ENCODE assay signal across 1 cellular context in the genomic region with DNA sequence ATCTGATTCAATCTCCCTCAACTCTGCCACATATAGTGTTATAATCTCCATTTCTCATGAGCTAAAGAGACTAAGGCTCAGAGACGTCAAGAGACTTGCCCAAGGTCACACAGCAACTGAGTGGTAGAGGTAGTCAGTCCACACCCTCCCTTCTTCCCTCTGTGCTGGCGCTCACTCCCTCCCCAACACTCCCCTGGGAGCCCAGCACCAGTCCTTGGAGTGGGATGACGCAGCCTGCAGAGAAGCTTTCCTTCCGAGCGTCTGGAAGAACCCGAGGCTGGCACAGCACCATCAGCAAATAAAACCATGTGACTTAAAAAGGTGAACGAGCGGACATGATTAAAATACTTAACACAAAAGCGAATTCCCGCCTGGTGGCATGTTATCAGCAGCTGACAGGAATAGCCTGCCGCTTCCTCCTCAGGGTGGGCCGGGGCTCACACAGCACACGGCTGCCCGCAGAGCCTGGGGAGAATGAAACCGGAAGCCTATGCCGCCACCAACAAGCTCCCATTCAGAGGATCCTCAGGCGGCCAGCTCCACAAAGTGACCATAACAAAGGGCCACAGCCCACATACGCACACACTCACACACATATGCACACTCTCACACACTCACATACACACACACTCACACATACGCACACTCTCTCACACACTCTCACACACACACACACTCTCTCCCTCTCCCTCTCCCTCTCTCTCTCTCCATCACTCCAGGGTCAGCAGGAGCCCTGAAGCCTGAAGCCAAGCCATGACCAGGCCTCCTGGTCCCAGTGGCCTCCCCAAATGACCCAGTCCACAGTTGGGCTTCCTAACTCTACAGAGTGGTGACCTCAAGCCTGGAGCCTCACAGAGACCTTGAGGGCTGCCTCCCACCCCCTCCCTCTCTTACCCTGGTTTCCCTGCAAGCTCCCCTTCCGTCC.
TF ChIP-seq lines count a peak whose summit lies in the region.

No MANE protein-coding gene starts in this region.

TF ChIP-seq in K562, 482 proteins besides CTCF, POLR2A, EP300 and RAD21 (continued from another document and continues in another):
- TF ChIP-seq, protein P1, sequence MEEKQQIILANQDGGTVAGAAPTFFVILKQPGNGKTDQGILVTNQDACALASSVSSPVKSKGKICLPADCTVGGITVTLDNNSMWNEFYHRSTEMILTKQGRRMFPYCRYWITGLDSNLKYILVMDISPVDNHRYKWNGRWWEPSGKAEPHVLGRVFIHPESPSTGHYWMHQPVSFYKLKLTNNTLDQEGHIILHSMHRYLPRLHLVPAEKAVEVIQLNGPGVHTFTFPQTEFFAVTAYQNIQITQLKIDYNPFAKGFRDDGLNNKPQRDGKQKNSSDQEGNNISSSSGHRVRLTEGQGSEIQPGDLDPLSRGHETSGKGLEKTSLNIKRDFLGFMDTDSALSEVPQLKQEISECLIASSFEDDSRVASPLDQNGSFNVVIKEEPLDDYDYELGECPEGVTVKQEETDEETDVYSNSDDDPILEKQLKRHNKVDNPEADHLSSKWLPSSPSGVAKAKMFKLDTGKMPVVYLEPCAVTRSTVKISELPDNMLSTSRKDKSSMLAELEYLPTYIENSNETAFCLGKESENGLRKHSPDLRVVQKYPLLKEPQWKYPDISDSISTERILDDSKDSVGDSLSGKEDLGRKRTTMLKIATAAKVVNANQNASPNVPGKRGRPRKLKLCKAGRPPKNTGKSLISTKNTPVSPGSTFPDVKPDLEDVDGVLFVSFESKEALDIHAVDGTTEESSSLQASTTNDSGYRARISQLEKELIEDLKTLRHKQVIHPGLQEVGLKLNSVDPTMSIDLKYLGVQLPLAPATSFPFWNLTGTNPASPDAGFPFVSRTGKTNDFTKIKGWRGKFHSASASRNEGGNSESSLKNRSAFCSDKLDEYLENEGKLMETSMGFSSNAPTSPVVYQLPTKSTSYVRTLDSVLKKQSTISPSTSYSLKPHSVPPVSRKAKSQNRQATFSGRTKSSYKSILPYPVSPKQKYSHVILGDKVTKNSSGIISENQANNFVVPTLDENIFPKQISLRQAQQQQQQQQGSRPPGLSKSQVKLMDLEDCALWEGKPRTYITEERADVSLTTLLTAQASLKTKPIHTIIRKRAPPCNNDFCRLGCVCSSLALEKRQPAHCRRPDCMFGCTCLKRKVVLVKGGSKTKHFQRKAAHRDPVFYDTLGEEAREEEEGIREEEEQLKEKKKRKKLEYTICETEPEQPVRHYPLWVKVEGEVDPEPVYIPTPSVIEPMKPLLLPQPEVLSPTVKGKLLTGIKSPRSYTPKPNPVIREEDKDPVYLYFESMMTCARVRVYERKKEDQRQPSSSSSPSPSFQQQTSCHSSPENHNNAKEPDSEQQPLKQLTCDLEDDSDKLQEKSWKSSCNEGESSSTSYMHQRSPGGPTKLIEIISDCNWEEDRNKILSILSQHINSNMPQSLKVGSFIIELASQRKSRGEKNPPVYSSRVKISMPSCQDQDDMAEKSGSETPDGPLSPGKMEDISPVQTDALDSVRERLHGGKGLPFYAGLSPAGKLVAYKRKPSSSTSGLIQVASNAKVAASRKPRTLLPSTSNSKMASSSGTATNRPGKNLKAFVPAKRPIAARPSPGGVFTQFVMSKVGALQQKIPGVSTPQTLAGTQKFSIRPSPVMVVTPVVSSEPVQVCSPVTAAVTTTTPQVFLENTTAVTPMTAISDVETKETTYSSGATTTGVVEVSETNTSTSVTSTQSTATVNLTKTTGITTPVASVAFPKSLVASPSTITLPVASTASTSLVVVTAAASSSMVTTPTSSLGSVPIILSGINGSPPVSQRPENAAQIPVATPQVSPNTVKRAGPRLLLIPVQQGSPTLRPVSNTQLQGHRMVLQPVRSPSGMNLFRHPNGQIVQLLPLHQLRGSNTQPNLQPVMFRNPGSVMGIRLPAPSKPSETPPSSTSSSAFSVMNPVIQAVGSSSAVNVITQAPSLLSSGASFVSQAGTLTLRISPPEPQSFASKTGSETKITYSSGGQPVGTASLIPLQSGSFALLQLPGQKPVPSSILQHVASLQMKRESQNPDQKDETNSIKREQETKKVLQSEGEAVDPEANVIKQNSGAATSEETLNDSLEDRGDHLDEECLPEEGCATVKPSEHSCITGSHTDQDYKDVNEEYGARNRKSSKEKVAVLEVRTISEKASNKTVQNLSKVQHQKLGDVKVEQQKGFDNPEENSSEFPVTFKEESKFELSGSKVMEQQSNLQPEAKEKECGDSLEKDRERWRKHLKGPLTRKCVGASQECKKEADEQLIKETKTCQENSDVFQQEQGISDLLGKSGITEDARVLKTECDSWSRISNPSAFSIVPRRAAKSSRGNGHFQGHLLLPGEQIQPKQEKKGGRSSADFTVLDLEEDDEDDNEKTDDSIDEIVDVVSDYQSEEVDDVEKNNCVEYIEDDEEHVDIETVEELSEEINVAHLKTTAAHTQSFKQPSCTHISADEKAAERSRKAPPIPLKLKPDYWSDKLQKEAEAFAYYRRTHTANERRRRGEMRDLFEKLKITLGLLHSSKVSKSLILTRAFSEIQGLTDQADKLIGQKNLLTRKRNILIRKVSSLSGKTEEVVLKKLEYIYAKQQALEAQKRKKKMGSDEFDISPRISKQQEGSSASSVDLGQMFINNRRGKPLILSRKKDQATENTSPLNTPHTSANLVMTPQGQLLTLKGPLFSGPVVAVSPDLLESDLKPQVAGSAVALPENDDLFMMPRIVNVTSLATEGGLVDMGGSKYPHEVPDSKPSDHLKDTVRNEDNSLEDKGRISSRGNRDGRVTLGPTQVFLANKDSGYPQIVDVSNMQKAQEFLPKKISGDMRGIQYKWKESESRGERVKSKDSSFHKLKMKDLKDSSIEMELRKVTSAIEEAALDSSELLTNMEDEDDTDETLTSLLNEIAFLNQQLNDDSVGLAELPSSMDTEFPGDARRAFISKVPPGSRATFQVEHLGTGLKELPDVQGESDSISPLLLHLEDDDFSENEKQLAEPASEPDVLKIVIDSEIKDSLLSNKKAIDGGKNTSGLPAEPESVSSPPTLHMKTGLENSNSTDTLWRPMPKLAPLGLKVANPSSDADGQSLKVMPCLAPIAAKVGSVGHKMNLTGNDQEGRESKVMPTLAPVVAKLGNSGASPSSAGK (IDR thresholded peaks at IDR 0.05), result peak; percentile 86
- no peak for TF ChIP-seq FUS (optimal IDR thresholded peaks at IDR 0.05; ENCODE audit: low read depth, low read length)
- TF ChIP-seq FOXJ3 (CRISPR knock-in tag; IDR thresholded peaks at IDR 0.05), result no peak
- TF ChIP-seq TSC22D4 (tag; IDR thresholded peaks at IDR 0.05), result no peak
- TF ChIP-seq, protein P2, sequence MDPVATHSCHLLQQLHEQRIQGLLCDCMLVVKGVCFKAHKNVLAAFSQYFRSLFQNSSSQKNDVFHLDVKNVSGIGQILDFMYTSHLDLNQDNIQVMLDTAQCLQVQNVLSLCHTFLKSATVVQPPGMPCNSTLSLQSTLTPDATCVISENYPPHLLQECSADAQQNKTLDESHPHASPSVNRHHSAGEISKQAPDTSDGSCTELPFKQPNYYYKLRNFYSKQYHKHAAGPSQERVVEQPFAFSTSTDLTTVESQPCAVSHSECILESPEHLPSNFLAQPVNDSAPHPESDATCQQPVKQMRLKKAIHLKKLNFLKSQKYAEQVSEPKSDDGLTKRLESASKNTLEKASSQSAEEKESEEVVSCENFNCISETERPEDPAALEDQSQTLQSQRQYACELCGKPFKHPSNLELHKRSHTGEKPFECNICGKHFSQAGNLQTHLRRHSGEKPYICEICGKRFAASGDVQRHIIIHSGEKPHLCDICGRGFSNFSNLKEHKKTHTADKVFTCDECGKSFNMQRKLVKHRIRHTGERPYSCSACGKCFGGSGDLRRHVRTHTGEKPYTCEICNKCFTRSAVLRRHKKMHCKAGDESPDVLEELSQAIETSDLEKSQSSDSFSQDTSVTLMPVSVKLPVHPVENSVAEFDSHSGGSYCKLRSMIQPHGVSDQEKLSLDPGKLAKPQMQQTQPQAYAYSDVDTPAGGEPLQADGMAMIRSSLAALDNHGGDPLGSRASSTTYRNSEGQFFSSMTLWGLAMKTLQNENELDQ (CRISPR knock-in tag; IDR thresholded peaks at IDR 0.05; ENCODE audit: borderline replicate concordance), result no peak
- TF ChIP-seq JUND (IDR thresholded peaks at IDR 0.05; ENCODE audit: borderline replicate concordance, low read depth, low read length), result 0 out of 2 replicates have a peak, but pooled peaks have one; percentile 11
- TF ChIP-seq JUND (tag; IDR thresholded peaks at IDR 0.05; ENCODE audit: borderline replicate concordance, low read depth, low read length), result 0 out of 3 replicates have a peak, but pooled peaks have one; percentile 9
- TF ChIP-seq RNF2 (IDR thresholded peaks at IDR 0.05), result peak; percentile 77
- TF ChIP-seq ZNF444 (CRISPR knock-in tag; IDR thresholded peaks at IDR 0.05), result no peak
- TF ChIP-seq, protein P3, sequence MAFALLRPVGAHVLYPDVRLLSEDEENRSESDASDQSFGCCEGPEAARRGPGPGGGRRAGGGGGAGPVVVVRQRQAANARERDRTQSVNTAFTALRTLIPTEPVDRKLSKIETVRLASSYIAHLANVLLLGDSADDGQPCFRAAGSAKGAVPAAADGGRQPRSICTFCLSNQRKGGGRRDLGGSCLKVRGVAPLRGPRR (CRISPR knock-in tag; IDR thresholded peaks at IDR 0.05), result no peak
- TF ChIP-seq SNRNP70 (optimal IDR thresholded peaks at IDR 0.05; ENCODE audit: low read depth, low read length), result no peak
- peak; percentile 5; the same call in 1 of the 2 replicates for TF ChIP-seq ZNF583 (CRISPR knock-in tag; IDR thresholded peaks at IDR 0.05)
- 0 out of 2 replicates have a peak, but pooled peaks have one; percentile 4 for TF ChIP-seq SMAD3 (CRISPR knock-in tag; conservative IDR thresholded peaks at IDR 0.05)
- TF ChIP-seq, protein P4, sequence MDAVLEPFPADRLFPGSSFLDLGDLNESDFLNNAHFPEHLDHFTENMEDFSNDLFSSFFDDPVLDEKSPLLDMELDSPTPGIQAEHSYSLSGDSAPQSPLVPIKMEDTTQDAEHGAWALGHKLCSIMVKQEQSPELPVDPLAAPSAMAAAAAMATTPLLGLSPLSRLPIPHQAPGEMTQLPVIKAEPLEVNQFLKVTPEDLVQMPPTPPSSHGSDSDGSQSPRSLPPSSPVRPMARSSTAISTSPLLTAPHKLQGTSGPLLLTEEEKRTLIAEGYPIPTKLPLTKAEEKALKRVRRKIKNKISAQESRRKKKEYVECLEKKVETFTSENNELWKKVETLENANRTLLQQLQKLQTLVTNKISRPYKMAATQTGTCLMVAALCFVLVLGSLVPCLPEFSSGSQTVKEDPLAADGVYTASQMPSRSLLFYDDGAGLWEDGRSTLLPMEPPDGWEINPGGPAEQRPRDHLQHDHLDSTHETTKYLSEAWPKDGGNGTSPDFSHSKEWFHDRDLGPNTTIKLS (IDR thresholded peaks at IDR 0.05; ENCODE audit: borderline replicate concordance, low read depth), result no peak
- TF ChIP-seq, protein P5, sequence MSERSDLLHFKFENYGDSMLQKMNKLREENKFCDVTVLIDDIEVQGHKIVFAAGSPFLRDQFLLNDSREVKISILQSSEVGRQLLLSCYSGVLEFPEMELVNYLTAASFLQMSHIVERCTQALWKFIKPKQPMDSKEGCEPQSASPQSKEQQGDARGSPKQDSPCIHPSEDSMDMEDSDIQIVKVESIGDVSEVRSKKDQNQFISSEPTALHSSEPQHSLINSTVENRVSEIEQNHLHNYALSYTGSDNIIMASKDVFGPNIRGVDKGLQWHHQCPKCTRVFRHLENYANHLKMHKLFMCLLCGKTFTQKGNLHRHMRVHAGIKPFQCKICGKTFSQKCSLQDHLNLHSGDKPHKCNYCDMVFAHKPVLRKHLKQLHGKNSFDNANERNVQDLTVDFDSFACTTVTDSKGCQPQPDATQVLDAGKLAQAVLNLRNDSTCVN (CRISPR knock-in tag; IDR thresholded peaks at IDR 0.05), result peak; percentile 99
- TF ChIP-seq ZNF12 (CRISPR knock-in tag; IDR thresholded peaks at IDR 0.05), result no peak
- peak; percentile 75 for TF ChIP-seq TOE1 (IDR thresholded peaks at IDR 0.05; ENCODE audit: borderline replicate concordance)
- TF ChIP-seq TOE1 (CRISPR knock-in tag; IDR thresholded peaks at IDR 0.05; ENCODE audit: borderline replicate concordance, low read depth), result no peak
- TF ChIP-seq NFATC3 (IDR thresholded peaks at IDR 0.05), result peak; percentile 61; the same call in 1 of the 2 replicates
- TF ChIP-seq ZNF561 (CRISPR knock-in tag; conservative IDR thresholded peaks at IDR 0.05), result no peak
- TF ChIP-seq ZNF586 (CRISPR knock-in tag; conservative IDR thresholded peaks at IDR 0.05), result no peak
- TF ChIP-seq ZNF175 (CRISPR knock-in tag; IDR thresholded peaks at IDR 0.05; ENCODE audit: low read depth), result peak; percentile 84; the same call in 1 of the 2 replicates
- no peak for TF ChIP-seq PML (IDR thresholded peaks at IDR 0.05; ENCODE audit: low read length)
- no peak for TF ChIP-seq MAFF (IDR thresholded peaks at IDR 0.05; ENCODE audit: low read length)
- TF ChIP-seq, protein P6, sequence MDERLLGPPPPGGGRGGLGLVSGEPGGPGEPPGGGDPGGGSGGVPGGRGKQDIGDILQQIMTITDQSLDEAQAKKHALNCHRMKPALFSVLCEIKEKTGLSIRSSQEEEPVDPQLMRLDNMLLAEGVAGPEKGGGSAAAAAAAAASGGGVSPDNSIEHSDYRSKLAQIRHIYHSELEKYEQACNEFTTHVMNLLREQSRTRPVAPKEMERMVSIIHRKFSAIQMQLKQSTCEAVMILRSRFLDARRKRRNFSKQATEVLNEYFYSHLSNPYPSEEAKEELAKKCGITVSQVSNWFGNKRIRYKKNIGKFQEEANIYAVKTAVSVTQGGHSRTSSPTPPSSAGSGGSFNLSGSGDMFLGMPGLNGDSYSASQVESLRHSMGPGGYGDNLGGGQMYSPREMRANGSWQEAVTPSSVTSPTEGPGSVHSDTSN (CRISPR knock-in tag; IDR thresholded peaks at IDR 0.05; ENCODE audit: low read depth), result no peak
- TF ChIP-seq, protein P6 (tag; conservative IDR thresholded peaks at IDR 0.05; ENCODE audit: low read depth), result no peak
- TF ChIP-seq, protein P7, sequence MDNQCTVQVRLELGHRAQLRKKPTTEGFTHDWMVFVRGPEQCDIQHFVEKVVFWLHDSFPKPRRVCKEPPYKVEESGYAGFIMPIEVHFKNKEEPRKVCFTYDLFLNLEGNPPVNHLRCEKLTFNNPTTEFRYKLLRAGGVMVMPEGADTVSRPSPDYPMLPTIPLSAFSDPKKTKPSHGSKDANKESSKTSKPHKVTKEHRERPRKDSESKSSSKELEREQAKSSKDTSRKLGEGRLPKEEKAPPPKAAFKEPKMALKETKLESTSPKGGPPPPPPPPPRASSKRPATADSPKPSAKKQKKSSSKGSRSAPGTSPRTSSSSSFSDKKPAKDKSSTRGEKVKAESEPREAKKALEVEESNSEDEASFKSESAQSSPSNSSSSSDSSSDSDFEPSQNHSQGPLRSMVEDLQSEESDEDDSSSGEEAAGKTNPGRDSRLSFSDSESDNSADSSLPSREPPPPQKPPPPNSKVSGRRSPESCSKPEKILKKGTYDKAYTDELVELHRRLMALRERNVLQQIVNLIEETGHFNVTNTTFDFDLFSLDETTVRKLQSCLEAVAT (IDR thresholded peaks at IDR 0.05), result peak; percentile 90 to 94
- no peak for TF ChIP-seq ZNF695 (CRISPR knock-in tag; IDR thresholded peaks at IDR 0.05)
- peak; percentile 81 for TF ChIP-seq SMARCE1 (IDR thresholded peaks at IDR 0.05)
- TF ChIP-seq TEAD4 (IDR thresholded peaks at IDR 0.05; ENCODE audit: low read length), result peak; percentile 59; the same call in 1 of the 2 replicates
- no peak for TF ChIP-seq TEAD4 (CRISPR knock-in tag; IDR thresholded peaks at IDR 0.05; ENCODE audit: borderline replicate concordance)
- no peak for TF ChIP-seq TCFL5 (CRISPR knock-in tag; conservative IDR thresholded peaks at IDR 0.05)
- TF ChIP-seq RBM14 (IDR thresholded peaks at IDR 0.05; ENCODE audit: borderline replicate concordance, insufficient read depth, low read depth, low read length), result no peak
- TF ChIP-seq STAT5B (CRISPR knock-in tag; IDR thresholded peaks at IDR 0.05), result no peak
- no peak for TF ChIP-seq PRMT5 (CRISPR knock-in tag; IDR thresholded peaks at IDR 0.05)
